ENCODE assay signal across 8 cellular contexts in the genomic region with DNA sequence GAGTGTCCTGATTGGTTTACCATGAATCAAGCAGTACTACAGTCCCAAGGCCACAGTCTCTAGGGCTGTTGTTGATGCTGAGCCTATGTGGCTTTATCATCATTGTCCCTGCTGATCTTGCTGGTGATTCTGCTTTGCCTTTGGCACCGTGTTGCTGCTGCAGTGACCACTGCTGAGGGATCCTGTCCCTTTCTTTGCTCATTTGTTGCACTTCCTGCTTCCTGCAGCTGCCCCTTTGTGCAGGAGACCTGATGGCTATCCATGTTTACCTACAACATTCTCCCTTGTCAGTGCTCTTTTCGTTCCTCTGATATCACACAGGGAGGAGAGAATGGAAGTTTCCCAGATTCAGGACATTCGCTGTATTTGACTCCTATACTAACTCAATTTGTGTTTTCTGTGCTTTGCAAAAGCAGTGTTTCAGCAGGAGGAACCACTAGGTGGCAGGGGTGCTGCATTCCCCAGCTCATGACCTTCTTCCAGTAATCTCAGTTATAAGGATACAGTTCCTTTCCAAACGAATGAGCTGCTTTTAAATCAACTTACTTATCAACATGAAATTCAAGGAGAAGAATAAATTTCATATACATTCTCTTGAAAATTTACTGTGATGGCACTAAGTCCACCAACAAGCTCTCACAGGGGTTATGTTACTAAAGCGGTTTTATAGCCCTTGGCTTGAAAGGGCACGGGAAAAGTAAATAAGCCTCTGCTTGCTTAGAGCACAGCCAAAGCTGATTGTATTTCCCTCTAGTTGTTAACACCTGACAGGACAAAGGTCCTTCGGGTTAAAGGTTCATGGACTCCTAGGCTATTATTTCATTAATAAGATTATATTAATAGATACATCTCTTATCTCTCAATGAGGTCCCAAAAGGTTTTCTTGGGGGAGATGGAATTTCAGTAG. TPM values are rescaled to one million over a fixed set of nuclear protein-coding genes. Genes with fewer than 3 reads are reported as not detected.
DNase-seq lines count a peak whose midpoint lies in the region; FAIRE-seq and TF ChIP-seq lines count a peak whose summit lies in the region.

No MANE protein-coding gene starts in this region.

- in situ Hi-C loops in transverse colon (cut with MboI; ENCODE audit: low pct_ligation_motif_present in 1 of 4, low pct_unique_long_range_greater_than_20kb in 1 of 4, low sequenced_read_pairs in 3 of 4), result loop anchor here in 3 of 4 donors (10.0 to 25.0 kb wide), 3 partner anchors 62 to 309 kb away; no protein-coding TSS in a partner anchor

- FAIRE-seq in RCC 7860 (lab: Jason Lieb, UNC), result peak; percentile 32

- no peaks in the 10 kb centered on the region for H3K36me3 ChIP-seq in neutrophil
- no peaks in the 10 kb centered on the region for H3K36me3 ChIP-seq in transverse colon

- DNase-seq in NCI-H1436 (lab: John Stamatoyannopoulos, UW) (peak; percentile 2), NCI-H1436 treated with DMSO at 0.1 percent for 48 hours (lab: John Stamatoyannopoulos, UW) (no peak), HT1080 (ENCODE audit: low read depth) (peak; percentile 54), RCC 7860 (ENCODE audit: low spot score) (peak; percentile 38), foreskin melanocyte (peak; percentile 55), transverse colon (peak; percentile 78)
- peak; percentile 21 for DNase-seq in activated T-helper 9 cell treated with anti-CD3 and anti-CD28 coated beads, Interleukin-2, amount 50 U/mL, for 16 hours (ENCODE audit: low read depth)

- H3K27me3 ChIP-seq in neutrophil, result no peaks in the 10 kb centered on the region
- H3K27me3 ChIP-seq in transverse colon, result no peaks in the 10 kb centered on the region

- no peak for TF ChIP-seq POLR2A in transverse colon (IDR thresholded peaks at IDR 0.05)

- H3K27ac ChIP-seq in neutrophil, result peak overlapping the region; percentile 80
- H3K27ac ChIP-seq in transverse colon, result peak overlapping the region; percentile 56 to 82 (median 64)

- intact Hi-C loops in transverse colon (cut with DNase I; ENCODE audit: low total_unique reads), result no loop called here

- no peak for TF ChIP-seq EP300 in transverse colon (IDR thresholded peaks at IDR 0.05; ENCODE audit: low read depth)

- WGBS in transverse colon (ENCODE audit: low coverage in 1 of 2), 2 donors, result 15 to 26% methylated on average over 4 to 7 of the region's 7 CpGs

- H3K4me3 ChIP-seq in neutrophil (ENCODE audit: low read depth in 1 of 2, low read length in 1 of 2) (no peak overlapping the region), transverse colon (peak overlapping the region in 1 of 4 donors; percentile 11)

- TF ChIP-seq CTCF in neutrophil (IDR thresholded peaks at IDR 0.05), result peak; percentile 76
- peak; percentile 80 to 92 (median 85) for TF ChIP-seq CTCF in transverse colon (IDR thresholded peaks at IDR 0.05)

- H3K9me3 ChIP-seq in neutrophil, result no peaks in the 10 kb centered on the region
- no peaks in the 10 kb centered on the region for H3K9me3 ChIP-seq in transverse colon

- H3K4me1 ChIP-seq in neutrophil (ENCODE audit: control insufficient read depth in 1 of 2, insufficient read depth in 1 of 2, low read depth in 1 of 2, low read length in 1 of 2), result peaks cover 18 to 22% of the 10 kb centered on the region in 2 experiments
- H3K4me1 ChIP-seq in transverse colon, result peaks cover 3 to 32% (median 27%) of the 10 kb centered on the region in 4 donors

RNA-seq across cellular contexts. Expression of a gene that starts 9.7 kb away (rescaled TPM):
- 46.3 and 47.2 TPM in 2 replicates for total RNA-seq in HT1080 (2014; rRNA removed; shearing (Covaris generic))
- polyA plus RNA-seq in HT1080 (2015; cell fraction: cytosol; rRNA removed), result 41.6 and 44.5 TPM in 2 replicates
- polyA plus RNA-seq in HT1080 (2015; cell fraction: nucleus; rRNA removed), result 59.1 and 76.1 TPM in 2 replicates
- 10 to 100 TPM in 3 of 4 donors, 1 to 10 TPM in 1; 5.4 to 26.9 (median 19.4) TPM for total RNA-seq in transverse colon

RNA-seq across cellular contexts. Expression of a gene that starts 44.2 kb away (rescaled TPM):
- total RNA-seq in HT1080 (2014; rRNA removed; shearing (Covaris generic)), result 43.9 and 65.2 TPM in 2 replicates
- 34.5 and 44.0 TPM in 2 replicates for polyA plus RNA-seq in HT1080 (2015; cell fraction: cytosol; rRNA removed)
- polyA plus RNA-seq in HT1080 (2015; cell fraction: nucleus; rRNA removed), result 128 and 158 TPM in 2 replicates
- 100 to 1,000 TPM in 3 of 4 donors, 10 to 100 TPM in 1; 70.6 to 161 (median 129) TPM for total RNA-seq in transverse colon
